ENCODE assay signal across 12 cellular contexts in genomic region chr19:31347828-31348314, GRCh38. TPM values are rescaled to one million over a fixed set of nuclear protein-coding genes. Genes with fewer than 3 reads are reported as not detected.
DNase-seq lines count a peak whose midpoint lies in the region; ATAC-seq and TF ChIP-seq lines count a peak whose summit lies in the region.
"Had no signal": no experiment of that assay in that cellular context is flagged by ENCODE, and none has a peak within 500 bp of the region (broad histone marks: within the 10 kb centered on the region; RNA-seq: fewer than 3 reads in every experiment).

No MANE protein-coding gene starts in this region.

- H3K4me2 ChIP-seq in neural progenitor cell: peak overlapping the region; percentile 97

- H3K79me2 ChIP-seq in neural progenitor cell (ENCODE audit: low read depth): no peaks in the 10 kb centered on the region

- no peak for DNase-seq in BE2C
- DNase-seq in endothelial cell (ENCODE audit: low spot score): no peak
- DNase-seq in neural progenitor cell (ENCODE audit: low spot score): no peak
- DNase-seq in effector memory CD4-positive, alpha-beta T cell: no peak
- no peak for DNase-seq in NCI-H2081 treated with DMSO at 0.1 percent for 48 hours (lab: John Stamatoyannopoulos, UW)
- no peak for DNase-seq in DMS53 (lab: John Stamatoyannopoulos, UW)
- DNase-seq: foreskin melanocyte; NCI-H2029 treated with DMSO at 0.1 percent for 48 hours; stimulated activated CD4-positive, alpha-beta T cell treated with anti-CD3 and anti-CD28 coated beads, Interleukin-2, amount 100 ng/mL, for 48 hours had no signal

- H3F3A ChIP-seq in neural progenitor cell (ENCODE audit: low read depth): no peaks in the 10 kb centered on the region

- peaks cover 42% of the 10 kb centered on the region for H3K27me3 ChIP-seq in BE2C
- H3K27me3 ChIP-seq in HUES64 (ENCODE audit: insufficient read depth, low read length): peaks cover 73% of the 10 kb centered on the region
- H3K27me3 ChIP-seq in neural progenitor cell: peaks cover 70% of the 10 kb centered on the region
- H3K27me3 ChIP-seq in effector memory CD4-positive, alpha-beta T cell (replicated peaks; ENCODE audit: control insufficient read depth, insufficient read depth, low read length, poor library complexity, severe bottlenecking): peaks cover 36% of the 10 kb centered on the region

- H3K36me3 Mint-ChIP-seq in endothelial cell (ENCODE audit: low read depth, unreplicated experiment) (no peaks in the 10 kb centered on the region), neural progenitor cell (no peaks in the 10 kb centered on the region)

- TF ChIP-seq CTCF in BE2C (IDR thresholded peaks at IDR 0.05; ENCODE audit: low read depth, low read length) (no peak), endothelial cell (IDR thresholded peaks at IDR 0.05; ENCODE audit: unreplicated experiment) (no peak), neural progenitor cell (IDR thresholded peaks at IDR 0.05) (no peak)

- H3K4me3 Mint-ChIP-seq in endothelial cell (ENCODE audit: unreplicated experiment): peak overlapping the region; percentile 94
- H3K4me3 Mint-ChIP-seq in neural progenitor cell: peak overlapping the region; percentile 83

- H3K27ac Mint-ChIP-seq in endothelial cell (ENCODE audit: unreplicated experiment) (no peak overlapping the region), neural progenitor cell (no peak overlapping the region)

- H3K4me3 ChIP-seq in BE2C (ENCODE audit: low read depth, low read length): peak overlapping the region; percentile 56
- H3K4me3 ChIP-seq in HUES64 (ENCODE audit: low read length): peak overlapping the region; percentile 69
- peak overlapping the region; percentile 81 for H3K4me3 ChIP-seq in neural progenitor cell
- H3K4me3 ChIP-seq in effector memory CD4-positive, alpha-beta T cell (ENCODE audit: insufficient read depth, low read depth, low read length, poor library complexity, severe bottlenecking): no peak overlapping the region

- 12% methylated on average over 10 of the region's 10 CpGs for WGBS in HUES64

- H3K4me1 Mint-ChIP-seq in endothelial cell (ENCODE audit: unreplicated experiment): peaks cover 14% of the 10 kb centered on the region
- H3K4me1 Mint-ChIP-seq in neural progenitor cell: peaks cover 27% of the 10 kb centered on the region

- no peak for ATAC-seq in GM18505 (IDR thresholded peaks at IDR 0.05; ENCODE audit: unreplicated experiment)
- ATAC-seq: activated CD4-positive, CD25-positive, alpha-beta regulatory T cell treated with anti-CD3 and anti-CD28 coated beads, Interleukin-2, amount 50 U/mL, for 24 hours had no signal

- peaks cover 31% of the 10 kb centered on the region for H4K20me1 ChIP-seq in neural progenitor cell (ENCODE audit: low read depth)

- no peaks in the 10 kb centered on the region for H3K9me3 ChIP-seq in BE2C
- no peaks in the 10 kb centered on the region for H3K9me3 ChIP-seq in HUES64 (ENCODE audit: insufficient read depth, low read depth, low read length)
- H3K9me3 ChIP-seq in neural progenitor cell (ENCODE audit: low read depth): no peaks in the 10 kb centered on the region
- no peaks in the 10 kb centered on the region for H3K9me3 ChIP-seq in effector memory CD4-positive, alpha-beta T cell (ENCODE audit: control insufficient read depth, low read length)

- TF ChIP-seq POLR2A in GM18505 (IDR thresholded peaks at IDR 0.05; ENCODE audit: borderline replicate concordance, extremely low read depth, insufficient read depth, insufficient read length): no peak

- H3K27me3 Mint-ChIP-seq in endothelial cell (ENCODE audit: unreplicated experiment) (peaks cover 10% of the 10 kb centered on the region), neural progenitor cell (ENCODE audit: insufficient read depth, low read depth) (peaks cover 36% of the 10 kb centered on the region)

- no peak overlapping the region for H2AFZ ChIP-seq in neural progenitor cell (replicated peaks)

- H3K4me1 ChIP-seq in BE2C: 0 out of 2 replicates have a peak, but pooled peaks cover 5% of the 10 kb centered on the region
- H3K4me1 ChIP-seq in HUES64 (ENCODE audit: insufficient read depth, low read length): peaks cover 28% of the 10 kb centered on the region
- H3K4me1 ChIP-seq in neural progenitor cell: peaks cover 27% of the 10 kb centered on the region
- H3K4me1 ChIP-seq in effector memory CD4-positive, alpha-beta T cell (ENCODE audit: control insufficient read depth, insufficient read depth, low read length, poor library complexity, severe bottlenecking): peaks cover 28% of the 10 kb centered on the region

- H3K27ac ChIP-seq in HUES64 (ENCODE audit: low read depth, low read length) (no peak overlapping the region), neural progenitor cell (no peak overlapping the region)
- no peak overlapping the region for H3K27ac ChIP-seq in effector memory CD4-positive, alpha-beta T cell (ENCODE audit: insufficient read depth, low read length, poor library complexity, severe bottlenecking)

- H3K9ac ChIP-seq in HUES64 (ENCODE audit: low read depth, low read length) (no peak overlapping the region), neural progenitor cell (no peak overlapping the region)

- no peaks in the 10 kb centered on the region for H3K36me3 ChIP-seq in BE2C
- H3K36me3 ChIP-seq in HUES64 (ENCODE audit: insufficient read depth, low read length): no peaks in the 10 kb centered on the region
- H3K36me3 ChIP-seq in neural progenitor cell: no peaks in the 10 kb centered on the region
- no peaks in the 10 kb centered on the region for H3K36me3 ChIP-seq in effector memory CD4-positive, alpha-beta T cell (ENCODE audit: control insufficient read depth, insufficient read depth, low read length)

- no peaks in the 10 kb centered on the region for H3K9me3 Mint-ChIP-seq in endothelial cell (ENCODE audit: unreplicated experiment)
- no peaks in the 10 kb centered on the region for H3K9me3 Mint-ChIP-seq in neural progenitor cell

RNA-seq across cellular contexts. Expression of gene TSHZ3, which starts 1.4 kb away (rescaled TPM):
- 11.6 TPM for polyA plus RNA-seq in BE2C (2012; ENCODE audit: insufficient read depth, insufficient read length, low read depth)
- polyA plus RNA-seq in HUES64 (2013, experiment 1 of 2): 2.5 TPM
- polyA plus RNA-seq in HUES64 (2013, experiment 2 of 2): 2.7 TPM
- total RNA-seq in endothelial cell (ENCODE audit: unreplicated experiment): 12.3 TPM
- 0.60 and 1.2 TPM in 2 replicates for total RNA-seq in neural progenitor cell (ENCODE audit: low replicate concordance)
